15 cellular contexts compared by ENCODE assay signal in genomic region chr4:6647169-6647568, GRCh38. TPM values are rescaled to one million over a fixed set of nuclear protein-coding genes. Genes with fewer than 3 reads are reported as not detected.
DNase-seq lines count a peak whose midpoint lies in the region; ATAC-seq and TF ChIP-seq lines count a peak whose summit lies in the region.
"Had no signal": no experiment of that assay in that cellular context is flagged by ENCODE, and none has a peak within 500 bp of the region (broad histone marks: within the 10 kb centered on the region; RNA-seq: fewer than 3 reads in every experiment).

No MANE protein-coding gene starts in this region.

- no peak for ATAC-seq in CD4-positive, CD25-positive, alpha-beta regulatory T cell (ENCODE audit: low read depth in 2 of 2)
- no peak for ATAC-seq in WTC11
- no peak for ATAC-seq in stimulated activated effector memory CD8-positive, alpha-beta T cell treated with anti-CD3 and anti-CD28 coated beads, Interleukin-12 subunit alpha, Interleukin-12 subunit beta, amount 100 ng/mL, for 72 hours
- no peak for ATAC-seq in GM18519 (IDR thresholded peaks at IDR 0.05; ENCODE audit: low FRiP score, unreplicated experiment)
- ATAC-seq in HG03025 (IDR thresholded peaks at IDR 0.05; ENCODE audit: low FRiP score, unreplicated experiment), result no peak

- H3K4me1 Mint-ChIP-seq in activated naive CD4-positive, alpha-beta T cell treated with anti-CD3 and anti-CD28 coated beads, Interleukin-2, amount 10 ng/mL, durations not matched to agents 7 days and 5 days, result peaks cover 14% of the 10 kb centered on the region
- H3K4me1 Mint-ChIP-seq in activated naive CD4-positive, alpha-beta T cell treated with anti-CD3 and anti-CD28 coated beads for 36 hours (ENCODE audit: low read depth), result peaks cover 20% of the 10 kb centered on the region
- H3K4me1 Mint-ChIP-seq in CD4-positive, CD25-positive, alpha-beta regulatory T cell, result peaks cover 2 to 27% (median 19%) of the 10 kb centered on the region in 4 donors
- peaks cover 11% of the 10 kb centered on the region for H3K4me1 Mint-ChIP-seq in WTC11
- H3K4me1 Mint-ChIP-seq in stimulated activated effector memory CD8-positive, alpha-beta T cell treated with anti-CD3 and anti-CD28 coated beads, Interleukin-12 subunit alpha, Interleukin-12 subunit beta, amount 100 ng/mL, for 72 hours, result peaks cover 24% of the 10 kb centered on the region

- H3K9me3 Mint-ChIP-seq in activated naive CD4-positive, alpha-beta T cell treated with anti-CD3 and anti-CD28 coated beads, Interleukin-2, amount 10 ng/mL, durations not matched to agents 7 days and 5 days, result no peaks in the 10 kb centered on the region
- H3K9me3 Mint-ChIP-seq in activated naive CD4-positive, alpha-beta T cell treated with anti-CD3 and anti-CD28 coated beads for 36 hours, result no peaks in the 10 kb centered on the region
- H3K9me3 Mint-ChIP-seq in CD4-positive, CD25-positive, alpha-beta regulatory T cell, result no peaks in the 10 kb centered on the region
- H3K9me3 Mint-ChIP-seq in WTC11, result no peaks in the 10 kb centered on the region
- no peaks in the 10 kb centered on the region for H3K9me3 Mint-ChIP-seq in stimulated activated effector memory CD8-positive, alpha-beta T cell treated with anti-CD3 and anti-CD28 coated beads, Interleukin-12 subunit alpha, Interleukin-12 subunit beta, amount 100 ng/mL, for 72 hours
- H3K9me3 Mint-ChIP-seq: H9 had no signal

- H3K4me1 ChIP-seq in CD4-positive, CD25-positive, alpha-beta regulatory T cell (ENCODE audit: control insufficient read depth, insufficient read depth, low read length, poor library complexity, severe bottlenecking), result peaks cover 16% of the 10 kb centered on the region

- H3K4me3 ChIP-seq in CD4-positive, CD25-positive, alpha-beta regulatory T cell (ENCODE audit: low read depth, low read length), result no peak overlapping the region

- peaks cover 13% of the 10 kb centered on the region for H3K36me3 ChIP-seq in CD4-positive, CD25-positive, alpha-beta regulatory T cell (ENCODE audit: control insufficient read depth, insufficient read depth, low read length)

- CTCF ChIA-PET in activated naive CD4-positive, alpha-beta T cell treated with anti-CD3 and anti-CD28 coated beads, Interleukin-2, amount 10 ng/mL, durations not matched to agents 7 days and 5 days (lab: Charles Lee), result no interaction called here
- CTCF ChIA-PET in activated naive CD4-positive, alpha-beta T cell treated with anti-CD3 and anti-CD28 coated beads for 36 hours (lab: Charles Lee), result no interaction called here
- CTCF ChIA-PET in WTC11 (lab: Charles Lee), result interaction anchor here (1.2 kb wide), 1 partner anchor 17 kb away, joined by 4 read pairs; no protein-coding TSS in a partner anchor

- DNase-seq in activated naive CD4-positive, alpha-beta T cell treated with anti-CD3 and anti-CD28 coated beads, Interleukin-2, amount 10 ng/mL, durations not matched to agents 7 days and 5 days, result peak; percentile 17
- DNase-seq in activated naive CD4-positive, alpha-beta T cell treated with anti-CD3 and anti-CD28 coated beads for 36 hours, result no peak
- no peak for DNase-seq in CD4-positive, CD25-positive, alpha-beta regulatory T cell
- no peak for DNase-seq in WTC11 (ENCODE audit: low spot score)
- DNase-seq in stimulated activated effector memory CD8-positive, alpha-beta T cell treated with anti-CD3 and anti-CD28 coated beads, Interleukin-12 subunit alpha, Interleukin-12 subunit beta, amount 100 ng/mL, for 72 hours (ENCODE audit: low spot score in 2 of 2), result no peak
- no peak for DNase-seq in HUDEP-2 (lab: John Stamatoyannopoulos, UW; ENCODE audit: unreplicated experiment in 76 of 76)
- DNase-seq: ACHN, GF-D8, GOT3, H9 had no signal

- intact Hi-C loops in activated naive CD4-positive, alpha-beta T cell treated with anti-CD3 and anti-CD28 coated beads for 36 hours (cut with micrococcal nuclease), result no loop called here

- H3K36me3 Mint-ChIP-seq in activated naive CD4-positive, alpha-beta T cell treated with anti-CD3 and anti-CD28 coated beads, Interleukin-2, amount 10 ng/mL, durations not matched to agents 7 days and 5 days, result peaks cover 18% of the 10 kb centered on the region
- H3K36me3 Mint-ChIP-seq in activated naive CD4-positive, alpha-beta T cell treated with anti-CD3 and anti-CD28 coated beads for 36 hours (ENCODE audit: low read depth), result peaks cover 15% of the 10 kb centered on the region
- H3K36me3 Mint-ChIP-seq in CD4-positive, CD25-positive, alpha-beta regulatory T cell, result peaks cover 11% of the 10 kb centered on the region
- H3K36me3 Mint-ChIP-seq in WTC11, result peaks cover 8% of the 10 kb centered on the region
- H3K36me3 Mint-ChIP-seq in stimulated activated effector memory CD8-positive, alpha-beta T cell treated with anti-CD3 and anti-CD28 coated beads, Interleukin-12 subunit alpha, Interleukin-12 subunit beta, amount 100 ng/mL, for 72 hours, result peaks cover 25% of the 10 kb centered on the region

- peaks cover 5% of the 10 kb centered on the region for H3K27me3 Mint-ChIP-seq in activated naive CD4-positive, alpha-beta T cell treated with anti-CD3 and anti-CD28 coated beads, Interleukin-2, amount 10 ng/mL, durations not matched to agents 7 days and 5 days
- H3K27me3 Mint-ChIP-seq in activated naive CD4-positive, alpha-beta T cell treated with anti-CD3 and anti-CD28 coated beads for 36 hours (ENCODE audit: low read depth), result no peaks in the 10 kb centered on the region
- peaks cover 5% of the 10 kb centered on the region for H3K27me3 Mint-ChIP-seq in CD4-positive, CD25-positive, alpha-beta regulatory T cell
- peaks cover 3% of the 10 kb centered on the region for H3K27me3 Mint-ChIP-seq in WTC11 (ENCODE audit: low read depth)

- no peaks in the 10 kb centered on the region for H3K9me3 ChIP-seq in CD4-positive, CD25-positive, alpha-beta regulatory T cell (ENCODE audit: control insufficient read depth in 2 of 2, low read length in 2 of 2)

- no peaks in the 10 kb centered on the region for H3K27me3 ChIP-seq in CD4-positive, CD25-positive, alpha-beta regulatory T cell (ENCODE audit: control insufficient read depth, insufficient read depth, low read length)

- H3K27ac ChIP-seq in CD4-positive, CD25-positive, alpha-beta regulatory T cell (ENCODE audit: insufficient read depth, low read length, poor library complexity, severe bottlenecking), result no peak overlapping the region
- H3K27ac ChIP-seq: C4-2B had no signal

- no peak for TF ChIP-seq CTCF in WTC11 (IDR thresholded peaks at IDR 0.05)

- POLR2A ChIA-PET in WTC11 (lab: Charles Lee), result no interaction called here

- H3K27ac Mint-ChIP-seq in activated naive CD4-positive, alpha-beta T cell treated with anti-CD3 and anti-CD28 coated beads, Interleukin-2, amount 10 ng/mL, durations not matched to agents 7 days and 5 days, result no peak overlapping the region
- H3K27ac Mint-ChIP-seq in activated naive CD4-positive, alpha-beta T cell treated with anti-CD3 and anti-CD28 coated beads for 36 hours, result no peak overlapping the region
- peak overlapping the region in 2 of 3 donors; percentile 7 to 59 for H3K27ac Mint-ChIP-seq in CD4-positive, CD25-positive, alpha-beta regulatory T cell
- H3K27ac Mint-ChIP-seq in WTC11, result peak overlapping the region; percentile 12; the same call in 1 of the 2 replicates
- H3K27ac Mint-ChIP-seq in stimulated activated effector memory CD8-positive, alpha-beta T cell treated with anti-CD3 and anti-CD28 coated beads, Interleukin-12 subunit alpha, Interleukin-12 subunit beta, amount 100 ng/mL, for 72 hours, result peak overlapping the region; percentile 51
- H3K27ac Mint-ChIP-seq: H9 had no signal

- no peak overlapping the region for H3K4me3 Mint-ChIP-seq in activated naive CD4-positive, alpha-beta T cell treated with anti-CD3 and anti-CD28 coated beads, Interleukin-2, amount 10 ng/mL, durations not matched to agents 7 days and 5 days
- no peak overlapping the region for H3K4me3 Mint-ChIP-seq in activated naive CD4-positive, alpha-beta T cell treated with anti-CD3 and anti-CD28 coated beads for 36 hours
- H3K4me3 Mint-ChIP-seq in CD4-positive, CD25-positive, alpha-beta regulatory T cell, result no peak overlapping the region
- no peak overlapping the region for H3K4me3 Mint-ChIP-seq in WTC11
- H3K4me3 Mint-ChIP-seq in stimulated activated effector memory CD8-positive, alpha-beta T cell treated with anti-CD3 and anti-CD28 coated beads, Interleukin-12 subunit alpha, Interleukin-12 subunit beta, amount 100 ng/mL, for 72 hours, result no peak overlapping the region

TF ChIP-seq in WTC11, 78 proteins besides CTCF, POLR2A, EP300 and RAD21 (continues in another document):
- TF ChIP-seq SMAD4 (CRISPR knock-in tag; IDR thresholded peaks at IDR 0.05) (no peak), TEAD4 (CRISPR knock-in tag; IDR thresholded peaks at IDR 0.05) (no peak), TCF7 (CRISPR knock-in tag; IDR thresholded peaks at IDR 0.05; ENCODE audit: low read depth) (no peak), ZNF232 (CRISPR knock-in tag; IDR thresholded peaks at IDR 0.05) (no peak), SOX15 (CRISPR knock-in tag; IDR thresholded peaks at IDR 0.05) (no peak)

RNA-seq across cellular contexts. Expression of gene MRFAP1, which starts 6.7 kb away (rescaled TPM):
- 100 to 1,000 TPM; 150 to 151 TPM for total RNA-seq in activated naive CD4-positive, alpha-beta T cell treated with anti-CD3 and anti-CD28 coated beads for 36 hours
- 202 TPM for total RNA-seq in CD4-positive, CD25-positive, alpha-beta regulatory T cell
- polyA plus RNA-seq in CD4-positive, CD25-positive, alpha-beta regulatory T cell, result 100 to 1,000 TPM; 148 to 188 (median 180) TPM
- total RNA-seq in WTC11 (2021), result 296 to 319 TPM (median 303 TPM) in 3 replicates

RNA-seq across cellular contexts. Expression of gene S100P, which starts 46.5 kb away (rescaled TPM):
- 10 to 100 TPM in 1 of 2 experiments, 1 to 10 TPM in 1; 8.5 to 10.0 TPM for total RNA-seq in activated naive CD4-positive, alpha-beta T cell treated with anti-CD3 and anti-CD28 coated beads for 36 hours
- not detected for total RNA-seq in CD4-positive, CD25-positive, alpha-beta regulatory T cell
- 1 to 10 TPM in 3 of 4 donors, not detected in 1; 1.2 to 4.1 (median 1.5) TPM for polyA plus RNA-seq in CD4-positive, CD25-positive, alpha-beta regulatory T cell
- 0.55 TPM in 1 of 3 replicates, not detected in the others for total RNA-seq in WTC11 (2021)
- total RNA-seq: A172, H9, HT1080 had no signal

Comparison
In these comparisons a context has a peak if more than half of its experiments do, and no peak if none do; other contexts are left out.
1. H3K27ac Mint-ChIP-seq: peak in CD4-positive, CD25-positive, alpha-beta regulatory T cell (2 of 3), WTC11 (single experiment) and stimulated activated effector memory CD8-positive, alpha-beta T cell treated with anti-CD3 and anti-CD28 coated beads, Interleukin-12 subunit alpha, Interleukin-12 subunit beta, amount 100 ng/mL, for 72 hours (single experiment); none in activated naive CD4-positive, alpha-beta T cell treated with anti-CD3 and anti-CD28 coated beads, Interleukin-2, amount 10 ng/mL, durations not matched to agents 7 days and 5 days (single experiment) and activated naive CD4-positive, alpha-beta T cell treated with anti-CD3 and anti-CD28 coated beads for 36 hours (single experiment).